11 cellular contexts compared by ENCODE assay signal in the genomic region with DNA sequence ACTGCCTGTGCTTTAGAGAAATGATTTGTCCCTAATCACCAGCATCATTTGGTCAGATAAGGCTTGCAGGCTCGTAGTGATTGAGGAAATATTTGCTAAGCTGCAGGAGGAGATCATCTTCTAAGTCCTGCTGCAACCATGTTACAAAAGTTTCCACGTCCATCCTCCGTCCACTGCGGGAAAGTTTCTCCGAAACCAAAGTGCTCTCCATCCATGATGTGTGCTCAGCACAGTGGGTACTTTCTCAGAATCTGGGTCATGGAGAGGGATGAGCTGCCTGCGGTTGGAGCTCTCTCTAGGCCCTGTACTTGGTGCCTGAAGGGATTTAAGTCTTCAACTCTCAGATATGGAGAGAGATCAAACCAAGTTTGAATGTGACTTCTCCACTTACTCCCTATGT. TPM values are rescaled to one million over a fixed set of nuclear protein-coding genes. Genes with fewer than 3 reads are reported as not detected.
DNase-seq lines count a peak whose midpoint lies in the region; ATAC-seq lines count a peak whose summit lies in the region.
"Had no signal": no experiment of that assay in that cellular context is flagged by ENCODE, and none has a peak within 500 bp of the region (broad histone marks: within the 10 kb centered on the region; RNA-seq: fewer than 3 reads in every experiment).

No MANE protein-coding gene starts in this region.

- peaks cover 21% of the 10 kb centered on the region for H3K36me3 Mint-ChIP-seq in activated CD4-positive, alpha-beta T cell treated with anti-CD3 and anti-CD28 coated beads for 36 hours (ENCODE audit: low read depth)
- peaks cover 6% of the 10 kb centered on the region for H3K36me3 Mint-ChIP-seq in activated naive CD8-positive, alpha-beta T cell treated with anti-CD3 and anti-CD28 coated beads, Interleukin-2, amount 10 ng/mL, durations not matched to agents 7 days and 5 days

- CTCF ChIA-PET in activated CD4-positive, alpha-beta T cell treated with anti-CD3 and anti-CD28 coated beads for 36 hours (lab: Charles Lee) = interaction anchor here (0.5 to 1.1 kb wide), 5 partner anchors 40 to 342 kb away, joined by 3 to 4 read pairs (median 4); no protein-coding TSS in a partner anchor

- no peak overlapping the region for H3K4me3 Mint-ChIP-seq in activated CD4-positive, alpha-beta T cell treated with anti-CD3 and anti-CD28 coated beads for 36 hours
- no peak overlapping the region for H3K4me3 Mint-ChIP-seq in activated naive CD8-positive, alpha-beta T cell treated with anti-CD3 and anti-CD28 coated beads, Interleukin-2, amount 10 ng/mL, durations not matched to agents 7 days and 5 days
- H3K4me3 Mint-ChIP-seq: H9 had no signal

- H3K27me3 Mint-ChIP-seq in activated CD4-positive, alpha-beta T cell treated with anti-CD3 and anti-CD28 coated beads for 36 hours = no peaks in the 10 kb centered on the region
- H3K27me3 Mint-ChIP-seq in activated naive CD8-positive, alpha-beta T cell treated with anti-CD3 and anti-CD28 coated beads, Interleukin-2, amount 10 ng/mL, durations not matched to agents 7 days and 5 days = no peaks in the 10 kb centered on the region

- peaks cover 66% of the 10 kb centered on the region for H3K4me1 Mint-ChIP-seq in activated CD4-positive, alpha-beta T cell treated with anti-CD3 and anti-CD28 coated beads for 36 hours
- H3K4me1 Mint-ChIP-seq in activated naive CD8-positive, alpha-beta T cell treated with anti-CD3 and anti-CD28 coated beads, Interleukin-2, amount 10 ng/mL, durations not matched to agents 7 days and 5 days = peaks cover 43% of the 10 kb centered on the region

- no peak for DNase-seq in activated CD4-positive, alpha-beta T cell treated with anti-CD3 and anti-CD28 coated beads for 36 hours
- no peak for DNase-seq in activated CD4-positive, alpha-beta T cell treated with anti-CD3 and anti-CD28 coated beads for 1 hour
- DNase-seq in activated naive CD8-positive, alpha-beta T cell treated with anti-CD3 and anti-CD28 coated beads, Interleukin-2, amount 10 ng/mL, durations not matched to agents 7 days and 5 days = no peak
- DNase-seq: H9, NCI-H1105 had no signal

- H3K9me3 Mint-ChIP-seq in activated CD4-positive, alpha-beta T cell treated with anti-CD3 and anti-CD28 coated beads for 36 hours (ENCODE audit: low read depth) = no peaks in the 10 kb centered on the region
- peaks cover 4% of the 10 kb centered on the region for H3K9me3 Mint-ChIP-seq in activated naive CD8-positive, alpha-beta T cell treated with anti-CD3 and anti-CD28 coated beads, Interleukin-2, amount 10 ng/mL, durations not matched to agents 7 days and 5 days
- H3K9me3 Mint-ChIP-seq: H9 had no signal

- H3K4me1 ChIP-seq in stomach smooth muscle (ENCODE audit: control insufficient read depth, insufficient read depth, low read length) = peaks cover 11% of the 10 kb centered on the region

- no peaks in the 10 kb centered on the region for H3K36me3 ChIP-seq in stomach smooth muscle (ENCODE audit: control insufficient read depth in 2 of 2, insufficient read depth in 2 of 2, low read length in 2 of 2)

- H3K4me3 ChIP-seq in stomach smooth muscle (ENCODE audit: low read length in 2 of 2) = no peak overlapping the region

- H3K9ac ChIP-seq in stomach smooth muscle (ENCODE audit: low read length in 2 of 2) = no peak overlapping the region

- peak overlapping the region; percentile 94 for H3K27ac Mint-ChIP-seq in activated CD4-positive, alpha-beta T cell treated with anti-CD3 and anti-CD28 coated beads for 36 hours
- peak overlapping the region; percentile 77 for H3K27ac Mint-ChIP-seq in activated naive CD8-positive, alpha-beta T cell treated with anti-CD3 and anti-CD28 coated beads, Interleukin-2, amount 10 ng/mL, durations not matched to agents 7 days and 5 days
- H3K27ac Mint-ChIP-seq: H9 had no signal

- H3K27me3 ChIP-seq in layer of hippocampus (ENCODE audit: control insufficient read depth, insufficient read depth, low read length) = no peaks in the 10 kb centered on the region
- no peaks in the 10 kb centered on the region for H3K27me3 ChIP-seq in stomach smooth muscle (ENCODE audit: control insufficient read depth in 1 of 2, insufficient read depth in 2 of 2, low read length in 2 of 2)

- intact Hi-C loops in activated CD4-positive, alpha-beta T cell treated with anti-CD3 and anti-CD28 coated beads for 36 hours (cut with DNase I, micrococcal nuclease) = no loop called here

- POLR2A ChIA-PET in activated CD4-positive, alpha-beta T cell treated with anti-CD3 and anti-CD28 coated beads for 36 hours (lab: Charles Lee) = no interaction called here
- POLR2A ChIA-PET in activated naive CD8-positive, alpha-beta T cell treated with anti-CD3 and anti-CD28 coated beads, Interleukin-2, amount 10 ng/mL, durations not matched to agents 7 days and 5 days (lab: Charles Lee) = no interaction called here

- H3K9me3 ChIP-seq in stomach smooth muscle (ENCODE audit: control insufficient read depth in 2 of 2, low read length in 2 of 2) = no peaks in the 10 kb centered on the region

- H3K27ac ChIP-seq in layer of hippocampus (ENCODE audit: low read depth, low read length) (peak overlapping the region; percentile 87), stomach smooth muscle (ENCODE audit: low read length) (peak overlapping the region; percentile 92)

- ATAC-seq in activated CD4-positive, alpha-beta T cell treated with anti-CD3 and anti-CD28 coated beads for 36 hours = no peak
- no peak for ATAC-seq in activated naive CD8-positive, alpha-beta T cell treated with anti-CD3 and anti-CD28 coated beads, Interleukin-2, amount 10 ng/mL, durations not matched to agents 7 days and 5 days (ENCODE audit: low read depth)
- ATAC-seq in HG03342 (IDR thresholded peaks at IDR 0.05; ENCODE audit: unreplicated experiment) (no peak), HG02973 (IDR thresholded peaks at IDR 0.05; ENCODE audit: unreplicated experiment) (no peak), HG02938 (IDR thresholded peaks at IDR 0.05; ENCODE audit: unreplicated experiment) (no peak)
- ATAC-seq: left lobe of liver had no signal

RNA-seq across cellular contexts. Expression of a gene that starts 39.3 kb away (rescaled TPM):
- 1 to 10 TPM; 1.5 to 1.7 TPM for total RNA-seq in activated CD4-positive, alpha-beta T cell treated with anti-CD3 and anti-CD28 coated beads for 36 hours
- not detected for total RNA-seq in activated naive CD8-positive, alpha-beta T cell treated with anti-CD3 and anti-CD28 coated beads, Interleukin-2, amount 10 ng/mL, durations not matched to agents 7 days and 5 days
- total RNA-seq: H9 had no signal
